Comparison of ENCODE assay signal across 1 cellular context in genomic region chr11:67375320-67376021, GRCh38.
TF ChIP-seq lines count a peak whose summit lies in the region.

No MANE protein-coding gene starts in this region.

TF ChIP-seq in IMR-90, 13 proteins besides CTCF, POLR2A, EP300 and RAD21:
- TF ChIP-seq MAFK (IDR thresholded peaks at IDR 0.05; ENCODE audit: low read depth, low read length) (no peak), RCOR1 (IDR thresholded peaks at IDR 0.05; ENCODE audit: insufficient replicate concordance, low read length) (no peak), MAZ (IDR thresholded peaks at IDR 0.05; ENCODE audit: borderline replicate concordance, low read depth, low read length) (no peak), MXI1 (IDR thresholded peaks at IDR 0.05; ENCODE audit: borderline replicate concordance, low read depth, low read length) (no peak), USF2 (IDR thresholded peaks at IDR 0.05; ENCODE audit: low read depth, low read length) (no peak), BHLHE40 (IDR thresholded peaks at IDR 0.05; ENCODE audit: low read depth, low read length) (no peak), SMC3 (IDR thresholded peaks at IDR 0.05; ENCODE audit: low read depth, low read length) (no peak), ELK1 (IDR thresholded peaks at IDR 0.05; ENCODE audit: borderline replicate concordance, low read depth, low read length) (no peak), NFE2L2 (IDR thresholded peaks at IDR 0.05; ENCODE audit: low read depth, low read length) (no peak), CHD1 (IDR thresholded peaks at IDR 0.05; ENCODE audit: low read depth, low read length) (no peak), RFX5 (IDR thresholded peaks at IDR 0.05; ENCODE audit: low read depth, low read length) (no peak)
